1 cellular context compared by ENCODE assay signal in genomic region chr6:44415424-44415823, GRCh38.
TF ChIP-seq lines count a peak whose summit lies in the region.

No MANE protein-coding gene starts in this region.

TF ChIP-seq in HepG2, 621 proteins besides CTCF, POLR2A, EP300 and RAD21 (continued from another document):
- no peak for TF ChIP-seq HOXD1 (CRISPR knock-in tag; IDR thresholded peaks at IDR 0.05)
- no peak for TF ChIP-seq NFAT5 (CRISPR knock-in tag; IDR thresholded peaks at IDR 0.05)
- no peak for TF ChIP-seq TERF1 (CRISPR knock-in tag; IDR thresholded peaks at IDR 0.05)
- TF ChIP-seq ZBTB37 (CRISPR knock-in tag; IDR thresholded peaks at IDR 0.05) = 0 out of 2 replicates have a peak, but pooled peaks have one; percentile 32
- peak; percentile 41; the same call in 1 of the 2 replicates for TF ChIP-seq MNT (IDR thresholded peaks at IDR 0.05)
- TF ChIP-seq SALL1 (CRISPR knock-in tag; IDR thresholded peaks at IDR 0.05) = no peak
- TF ChIP-seq MTF1 (CRISPR knock-in tag; IDR thresholded peaks at IDR 0.05) = no peak
- TF ChIP-seq ZNF569 (CRISPR knock-in tag; IDR thresholded peaks at IDR 0.05; ENCODE audit: borderline replicate concordance) = no peak
- no peak for TF ChIP-seq USF2 (IDR thresholded peaks at IDR 0.05; ENCODE audit: low read depth, low read length)
- no peak for TF ChIP-seq USF2 (CRISPR knock-in tag; IDR thresholded peaks at IDR 0.05; ENCODE audit: borderline replicate concordance)
- TF ChIP-seq ZNF30 (CRISPR knock-in tag; IDR thresholded peaks at IDR 0.05) = no peak
- TF ChIP-seq ZNF605 (CRISPR knock-in tag; IDR thresholded peaks at IDR 0.05) = no peak
- TF ChIP-seq TMF1 (CRISPR knock-in tag; IDR thresholded peaks at IDR 0.05; ENCODE audit: low read depth) = no peak
